11 cellular contexts compared by ENCODE assay signal in the genomic region with DNA sequence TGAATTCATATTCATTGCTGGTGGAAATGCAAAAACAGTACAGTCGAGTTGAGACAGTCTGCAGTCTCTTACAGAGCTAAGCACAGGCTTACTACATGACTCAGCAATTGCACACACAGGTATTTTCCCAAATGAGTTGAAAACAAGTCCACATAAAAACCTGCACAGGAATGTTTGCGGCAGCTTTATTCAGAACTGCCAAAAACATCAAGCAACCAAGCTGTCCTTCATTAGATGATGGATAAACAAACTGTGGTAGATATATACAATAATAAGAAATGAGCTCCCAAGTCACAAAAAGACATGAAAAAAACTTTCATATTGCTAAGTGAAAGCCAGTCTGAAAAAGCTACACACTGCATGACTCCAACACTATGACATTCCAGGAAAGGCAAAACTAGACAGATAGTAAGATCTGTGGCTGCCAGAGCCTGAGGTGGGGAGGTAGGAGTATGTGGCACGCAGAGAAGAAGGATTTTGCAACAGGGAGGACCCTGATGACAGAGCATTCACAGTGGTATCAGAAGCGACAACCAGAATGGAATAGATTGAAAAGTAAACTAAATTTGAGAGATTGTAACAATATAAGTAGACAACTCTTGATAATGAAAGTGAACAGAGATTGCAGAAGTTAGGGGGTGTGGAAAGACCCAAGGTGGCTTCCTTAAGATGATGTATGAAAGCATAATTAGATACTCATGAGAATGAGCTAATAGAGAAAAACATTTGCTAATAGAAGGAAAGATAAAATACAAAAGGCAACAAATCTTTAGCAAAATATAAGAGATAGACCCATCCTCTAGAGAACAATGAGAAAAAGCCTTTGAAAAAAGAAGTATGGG. TPM values are rescaled to one million over a fixed set of nuclear protein-coding genes. Genes with fewer than 3 reads are reported as not detected.
DNase-seq lines count a peak whose midpoint lies in the region; ATAC-seq and TF ChIP-seq lines count a peak whose summit lies in the region.
"Had no signal": no experiment of that assay in that cellular context is flagged by ENCODE, and none has a peak within 500 bp of the region (broad histone marks: within the 10 kb centered on the region; RNA-seq: fewer than 3 reads in every experiment).

No MANE protein-coding gene starts in this region.

- TF ChIP-seq POLR2A in gastroesophageal sphincter (IDR thresholded peaks at IDR 0.05) (no peak), thyroid gland (IDR thresholded peaks at IDR 0.05) (peak in 1 of 2 donors; percentile 28)

- intact Hi-C loops in activated naive CD4-positive, alpha-beta T cell treated with anti-CD3 and anti-CD28 coated beads for 36 hours (cut with micrococcal nuclease) = loop anchor here (2.0 kb wide), 1 partner anchor 53 kb away; a partner anchor contains a TSS
- intact Hi-C loops in thyroid gland (cut with DNase I) = no loop called here

- ATAC-seq in gastroesophageal sphincter = no peak

- H3K27me3 ChIP-seq in gastroesophageal sphincter = no peaks in the 10 kb centered on the region
- no peaks in the 10 kb centered on the region for H3K27me3 ChIP-seq in thyroid gland

- peaks cover 1% of the 10 kb centered on the region for H3K36me3 Mint-ChIP-seq in activated naive CD4-positive, alpha-beta T cell treated with anti-CD3 and anti-CD28 coated beads for 36 hours (ENCODE audit: low read depth)
- H3K36me3 Mint-ChIP-seq: CD4-positive, CD25-positive, alpha-beta regulatory T cell had no signal

- H3K27ac Mint-ChIP-seq in activated naive CD4-positive, alpha-beta T cell treated with anti-CD3 and anti-CD28 coated beads for 36 hours = no peak overlapping the region
- H3K27ac Mint-ChIP-seq: CD4-positive, CD25-positive, alpha-beta regulatory T cell had no signal

- H3K9me3 ChIP-seq in gastroesophageal sphincter (no peaks in the 10 kb centered on the region), thyroid gland (no peaks in the 10 kb centered on the region)

- CTCF ChIA-PET in activated naive CD4-positive, alpha-beta T cell treated with anti-CD3 and anti-CD28 coated beads for 36 hours (lab: Charles Lee) = interaction anchor here (0.5 to 1.4 kb wide), 6 partner anchors 21 to 450 kb away, joined by 3 to 4 read pairs (median 3); no protein-coding TSS in a partner anchor

- TF ChIP-seq CTCF in gastroesophageal sphincter (IDR thresholded peaks at IDR 0.05) (no peak), thyroid gland (IDR thresholded peaks at IDR 0.05) (no peak)

- H3K36me3 ChIP-seq in gastroesophageal sphincter (peaks cover 0 to 5% of the 10 kb centered on the region in 2 donors), thyroid gland (no peaks in the 10 kb centered on the region)

- H3K4me3 ChIP-seq in gastroesophageal sphincter (no peak overlapping the region), thyroid gland (replicated peaks in 1 of 3) (no peak overlapping the region)

- H3K4me3 Mint-ChIP-seq in activated naive CD4-positive, alpha-beta T cell treated with anti-CD3 and anti-CD28 coated beads for 36 hours = no peak overlapping the region
- H3K4me3 Mint-ChIP-seq: CD4-positive, CD25-positive, alpha-beta regulatory T cell had no signal

- H3K4me1 ChIP-seq in gastroesophageal sphincter = peaks cover 3 to 23% (median 6%) of the 10 kb centered on the region in 3 donors
- peaks cover 0 to 16% of the 10 kb centered on the region in 2 donors for H3K4me1 ChIP-seq in thyroid gland

- no peaks in the 10 kb centered on the region for H3K9me3 Mint-ChIP-seq in activated naive CD4-positive, alpha-beta T cell treated with anti-CD3 and anti-CD28 coated beads for 36 hours
- H3K9me3 Mint-ChIP-seq: CD4-positive, CD25-positive, alpha-beta regulatory T cell had no signal

- no peaks in the 10 kb centered on the region for H3K27me3 Mint-ChIP-seq in activated naive CD4-positive, alpha-beta T cell treated with anti-CD3 and anti-CD28 coated beads for 36 hours (ENCODE audit: low read depth)
- H3K27me3 Mint-ChIP-seq: CD4-positive, CD25-positive, alpha-beta regulatory T cell had no signal

- no peaks in the 10 kb centered on the region for H3K4me1 Mint-ChIP-seq in activated naive CD4-positive, alpha-beta T cell treated with anti-CD3 and anti-CD28 coated beads for 36 hours (ENCODE audit: low read depth)
- H3K4me1 Mint-ChIP-seq: CD4-positive, CD25-positive, alpha-beta regulatory T cell had no signal

- H3K27ac ChIP-seq in gastroesophageal sphincter (peak overlapping the region in 3 of 4 donors; percentile 39 to 50 (median 45)), thyroid gland (peak overlapping the region; percentile 45 to 70 (median 50))

- 42 to 65% methylated on average over 4 of the region's 4 CpGs for WGBS in gastroesophageal sphincter (ENCODE audit: low coverage in 1 of 2), 2 donors
- 59 to 62% methylated on average over 4 of the region's 4 CpGs for WGBS in thyroid gland, 2 donors

- TF ChIP-seq EP300 in gastroesophageal sphincter (IDR thresholded peaks at IDR 0.05) = no peak

- peak; percentile 7 for DNase-seq in activated naive CD4-positive, alpha-beta T cell treated with anti-CD3 and anti-CD28 coated beads for 36 hours
- no peak for DNase-seq in activated naive CD4-positive, alpha-beta T cell treated with anti-CD3 and anti-CD28 coated beads, Interleukin-2, amount 50 U/mL, for 16 hours
- peak; percentile 52 for DNase-seq in RPMI8226
- DNase-seq in thyroid gland = peak in 1 of 2 donors; percentile 17
- no peak for DNase-seq in NK-92 (lab: John Stamatoyannopoulos, UW; ENCODE audit: unreplicated experiment)
- no peak for DNase-seq in NCI-H128 (lab: John Stamatoyannopoulos, UW; ENCODE audit: unreplicated experiment)
- no peak for DNase-seq in NCI-H1092 treated with DMSO at 0.1 percent for 48 hours (lab: John Stamatoyannopoulos, UW)
- DNase-seq: stimulated activated CD4-positive, alpha-beta T cell treated with anti-CD3 and anti-CD28 coated beads, Interleukin-4, amount 100 ng/mL, for 4 hours; T1000 had no signal

RNA-seq across cellular contexts. Expression of a gene that starts 52.7 kb away (rescaled TPM):
- total RNA-seq in activated naive CD4-positive, alpha-beta T cell treated with anti-CD3 and anti-CD28 coated beads for 36 hours = 1 to 10 TPM; 8.8 to 9.7 TPM
- 100 to 1,000 TPM; 223 to 389 (median 262) TPM for total RNA-seq in gastroesophageal sphincter
- total RNA-seq in thyroid gland = 100 to 1,000 TPM in 1 of 4 donors, 10 to 100 TPM in 3; 78.0 to 103 (median 90.5) TPM

Comparison
In these comparisons a context has a peak if more than half of its experiments do, and no peak if none do; other contexts are left out.
1. DNase-seq: peak in activated naive CD4-positive, alpha-beta T cell treated with anti-CD3 and anti-CD28 coated beads for 36 hours (single experiment) and RPMI8226 (single experiment); none in activated naive CD4-positive, alpha-beta T cell treated with anti-CD3 and anti-CD28 coated beads, Interleukin-2, amount 50 U/mL, for 16 hours (single experiment), NK-92 (single experiment), NCI-H128 (single experiment) and NCI-H1092 treated with DMSO at 0.1 percent for 48 hours (single experiment).
2. RNA of a gene that starts 52.7 kb away (total RNA-seq): 223 to 389 TPM in gastroesophageal sphincter and 78.0 to 103 TPM in thyroid gland; 8.8 to 9.7 TPM in activated naive CD4-positive, alpha-beta T cell treated with anti-CD3 and anti-CD28 coated beads for 36 hours; every median in the first group is over 4 times any median in the second.